ENCODE assay signal across 20 cellular contexts in genomic region chr2:201040867-201041628, GRCh38. TPM values are rescaled to one million over a fixed set of nuclear protein-coding genes. Genes with fewer than 3 reads are reported as not detected.
A peak's percentile ranks its signal among the peaks of the same experiment; 100 is the strongest.
DNase-seq lines count a peak whose midpoint lies in the region; ATAC-seq and TF ChIP-seq lines count a peak whose summit lies in the region.
"Had no signal": no experiment of that assay in that cellular context is flagged by ENCODE, and none has a peak within 500 bp of the region (broad histone marks: within the 10 kb centered on the region; RNA-seq: fewer than 3 reads in every experiment).

No MANE protein-coding gene starts in this region.

- DNase-seq in DMS 273 (lab: John Stamatoyannopoulos, UW; ENCODE audit: unreplicated experiment) (peak; percentile 20), DMS 273 treated with DMSO at 0.1 percent for 48 hours (lab: John Stamatoyannopoulos, UW) (no peak), natural killer cell (no peak), naive B cell (no peak), Kasumi-1 (lab: John Stamatoyannopoulos, UW) (no peak), NCI-H2107 (lab: John Stamatoyannopoulos, UW) (no peak)
- DNase-seq in natural killer cell treated with Interleukin-12 subunit alpha and Interleukin-12 subunit beta and Interleukin-15 and Interleukin-18, amount 100 ng/mL, for 72 hours (ENCODE audit: low spot score) = no peak
- no peak for DNase-seq in stimulated activated CD4-positive, alpha-beta T cell treated with anti-CD3 and anti-CD28 coated beads, Interleukin-4, amount 100 ng/mL, for 4 hours
- DNase-seq: ACHN; Caco-2; CD4-positive, alpha-beta memory T cell; DMS153; MM.1S; NCI-H1048; NCI-H1417 treated with DMSO at 0.1 percent for 48 hours; NCI-H187; NCI-H748 treated with DMSO at 0.1 percent for 48 hours; SIG-M5; SK-N-SH had no signal

- peak overlapping the region; percentile 9 to 27 for H3K27ac Mint-ChIP-seq in natural killer cell
- H3K27ac Mint-ChIP-seq in natural killer cell treated with Interleukin-12 subunit alpha and Interleukin-12 subunit beta and Interleukin-15 and Interleukin-18, amount 100 ng/mL, for 72 hours = peak overlapping the region in 1 of 2 donors; percentile 57
- peak overlapping the region in 4 of 6 donors; percentile 21 to 84 (median 60) for H3K27ac Mint-ChIP-seq in naive B cell

- peaks cover 19 to 25% of the 10 kb centered on the region in 2 donors for H3K4me1 Mint-ChIP-seq in natural killer cell
- peaks cover 10 to 18% of the 10 kb centered on the region in 2 donors for H3K4me1 Mint-ChIP-seq in natural killer cell treated with Interleukin-12 subunit alpha and Interleukin-12 subunit beta and Interleukin-15 and Interleukin-18, amount 100 ng/mL, for 72 hours (ENCODE audit: low read depth in 2 of 2)
- H3K4me1 Mint-ChIP-seq in naive B cell = peaks cover 6 to 8% (median 8%) of the 10 kb centered on the region in 3 donors

- no peak for ATAC-seq in natural killer cell
- no peak for ATAC-seq in natural killer cell treated with Interleukin-12 subunit alpha and Interleukin-12 subunit beta and Interleukin-15 and Interleukin-18, amount 100 ng/mL, for 72 hours
- ATAC-seq in naive B cell (ENCODE audit: low read depth in 2 of 2) = no peak
- ATAC-seq: K562 had no signal

- no peak for TF ChIP-seq CTCF in natural killer cell (IDR thresholded peaks at IDR 0.05)

- H3K27me3 Mint-ChIP-seq in natural killer cell (ENCODE audit: low read depth in 2 of 2) = no peaks in the 10 kb centered on the region
- no peaks in the 10 kb centered on the region for H3K27me3 Mint-ChIP-seq in natural killer cell treated with Interleukin-12 subunit alpha and Interleukin-12 subunit beta and Interleukin-15 and Interleukin-18, amount 100 ng/mL, for 72 hours
- H3K27me3 Mint-ChIP-seq in naive B cell = no peaks in the 10 kb centered on the region
- H3K27me3 Mint-ChIP-seq: CD4-positive, alpha-beta memory T cell had no signal

- intact Hi-C loops in natural killer cell (cut with micrococcal nuclease) = no loop called here

- no peaks in the 10 kb centered on the region for H3K36me3 Mint-ChIP-seq in natural killer cell
- H3K36me3 Mint-ChIP-seq in natural killer cell treated with Interleukin-12 subunit alpha and Interleukin-12 subunit beta and Interleukin-15 and Interleukin-18, amount 100 ng/mL, for 72 hours = peaks cover 11% of the 10 kb centered on the region
- peaks cover 0 to 5% of the 10 kb centered on the region in 2 donors for H3K36me3 Mint-ChIP-seq in naive B cell

- H3K4me3 Mint-ChIP-seq in natural killer cell (no peak overlapping the region), naive B cell (no peak overlapping the region)
- no peak overlapping the region for H3K4me3 Mint-ChIP-seq in natural killer cell treated with Interleukin-12 subunit alpha and Interleukin-12 subunit beta and Interleukin-15 and Interleukin-18, amount 100 ng/mL, for 72 hours
- H3K4me3 Mint-ChIP-seq: CD4-positive, alpha-beta memory T cell had no signal

- H3K9me3 Mint-ChIP-seq in natural killer cell (no peaks in the 10 kb centered on the region), naive B cell (peaks cover 0 to 9% (median 3%) of the 10 kb centered on the region in 7 donors)
- H3K9me3 Mint-ChIP-seq in natural killer cell treated with Interleukin-12 subunit alpha and Interleukin-12 subunit beta and Interleukin-15 and Interleukin-18, amount 100 ng/mL, for 72 hours = no peaks in the 10 kb centered on the region

RNA-seq across cellular contexts. Expression of gene HYCC2, which starts 30.4 kb away (rescaled TPM):
- 10 to 100 TPM; 54.2 to 62.5 (median 60.1) TPM for total RNA-seq in natural killer cell
- total RNA-seq in natural killer cell treated with Interleukin-12 subunit alpha and Interleukin-12 subunit beta and Interleukin-15 and Interleukin-18, amount 100 ng/mL, for 72 hours = 10 to 100 TPM; 55.0 to 64.6 TPM
- polyA plus RNA-seq in naive B cell (ENCODE audit: low read depth in 6 of 6) = 10 to 100 TPM; 12.3 to 24.6 (median 20.5) TPM

RNA-seq across cellular contexts. Expression of gene NDUFB3, which starts 30.8 kb away (rescaled TPM):
- total RNA-seq in natural killer cell = 10 to 100 TPM; 23.5 to 32.7 (median 30.7) TPM
- 100 to 1,000 TPM; 104 to 124 TPM for total RNA-seq in natural killer cell treated with Interleukin-12 subunit alpha and Interleukin-12 subunit beta and Interleukin-15 and Interleukin-18, amount 100 ng/mL, for 72 hours
- polyA plus RNA-seq in naive B cell (ENCODE audit: low read depth in 6 of 6) = 100 to 1,000 TPM; 196 to 279 (median 251) TPM
